Comparison of ENCODE assay signal across 16 cellular contexts in the genomic region with DNA sequence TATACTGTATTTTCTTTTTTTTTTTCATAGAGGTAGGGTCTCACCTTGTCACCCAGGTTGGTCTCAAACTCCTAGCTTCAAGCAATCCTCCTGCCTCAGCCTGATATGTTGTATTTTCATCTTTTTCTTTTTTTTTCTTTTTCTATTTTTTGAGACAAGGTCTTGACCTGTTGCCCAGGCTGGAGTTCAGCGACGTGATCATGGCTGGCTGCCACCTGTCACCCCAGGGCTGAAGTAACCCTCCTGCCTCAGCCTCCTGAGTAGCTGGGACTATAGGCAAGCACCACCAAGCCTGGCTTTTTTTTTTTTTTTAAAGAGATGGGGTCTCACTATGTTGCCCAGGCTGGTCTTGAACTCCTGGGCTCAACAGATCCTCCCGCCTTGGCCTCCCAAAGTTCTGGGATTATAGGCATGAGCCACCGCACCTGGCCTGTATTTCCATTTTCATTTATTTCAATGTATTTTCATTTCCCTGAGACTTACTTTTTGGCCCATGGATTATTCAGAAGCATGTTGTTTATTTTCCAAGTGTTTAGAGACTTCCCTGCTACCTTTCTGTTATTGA. TPM values are rescaled to one million over a fixed set of nuclear protein-coding genes. Genes with fewer than 3 reads are reported as not detected.
A peak's percentile ranks its signal among the peaks of the same experiment; 100 is the strongest.
DNase-seq lines count a peak whose midpoint lies in the region; ATAC-seq, FAIRE-seq and TF ChIP-seq lines count a peak whose summit lies in the region.
"Had no signal": no experiment of that assay in that cellular context is flagged by ENCODE, and none has a peak within 500 bp of the region (broad histone marks: within the 10 kb centered on the region; RNA-seq: fewer than 3 reads in every experiment).

No MANE protein-coding gene starts in this region.

- H3K9me3 Mint-ChIP-seq in Calu3 (ENCODE audit: low read depth, unreplicated experiment), result no peaks in the 10 kb centered on the region
- H3K9me3 Mint-ChIP-seq in type B pancreatic cell, result no peaks in the 10 kb centered on the region
- H3K9me3 Mint-ChIP-seq: CD8-positive, alpha-beta memory T cell had no signal

- POLR2A ChIA-PET in K562 (lab: Yijun Ruan, JAX), result no interaction called here
- POLR2A ChIA-PET in HEK293T (lab: Yijun Ruan, JAX), result no interaction called here

- TF ChIP-seq POLR2A in K562 (conservative IDR thresholded peaks at IDR 0.05) (no peak), right lobe of liver (IDR thresholded peaks at IDR 0.05) (no peak)

- H3K27me3 ChIP-seq in K562 (ENCODE audit: control insufficient read depth in 2 of 2, insufficient read depth in 2 of 2, low read length in 2 of 2) (no peaks in the 10 kb centered on the region), right lobe of liver (no peaks in the 10 kb centered on the region)
- H3K27me3 ChIP-seq: BLaER1 treated with 17β-estradiol and CSF1 and Interleukin-3, amounts not matched to agents 10 nM and 100 nM had no signal

- BruUV-seq in Calu3 (replicated peaks; lab: Mats Ljungman, UMichigan), result no TSS peak
- BruUV-seq in K562 (replicated peaks; lab: Mats Ljungman, UMichigan), result no TSS peak

- H3K27ac ChIP-seq in K562 (ENCODE audit: extremely low read depth, low read depth, low read length), result no peak overlapping the region
- H3K27ac ChIP-seq in right lobe of liver, result no peak overlapping the region
- H3K27ac ChIP-seq: BLaER1 treated with 17β-estradiol and CSF1 and Interleukin-3, amounts not matched to agents 10 nM and 100 nM had no signal

- H3K36me3 ChIP-seq in K562 (ENCODE audit: control insufficient read depth, insufficient read depth, low read length) (no peaks in the 10 kb centered on the region), right lobe of liver (no peaks in the 10 kb centered on the region)
- H3K36me3 ChIP-seq: BLaER1 treated with 17β-estradiol and CSF1 and Interleukin-3, amounts not matched to agents 10 nM and 100 nM had no signal

- H3K4me3 Mint-ChIP-seq in Calu3 (ENCODE audit: low read depth, unreplicated experiment), result no peak overlapping the region
- H3K4me3 Mint-ChIP-seq in type B pancreatic cell, result no peak overlapping the region
- H3K4me3 Mint-ChIP-seq: B cell; CD8-positive, alpha-beta memory T cell had no signal

- TF ChIP-seq RAD21 in K562 (CRISPR knock-in tag; conservative IDR thresholded peaks at IDR 0.05 in 1 of 2, IDR thresholded peaks at IDR 0.05 in 1 of 2), result no peak

- H3K4me2 ChIP-seq in K562 (ENCODE audit: insufficient read depth, low read length), result no peak overlapping the region
- H3K4me2 ChIP-seq: BLaER1 treated with 17β-estradiol and CSF1 and Interleukin-3, amounts not matched to agents 10 nM and 100 nM had no signal

- H3K4me3 ChIP-seq in K562 (no peak overlapping the region), right lobe of liver (no peak overlapping the region)
- H3K4me3 ChIP-seq: BLaER1 treated with 17β-estradiol and CSF1 and Interleukin-3, amounts not matched to agents 10 nM and 100 nM had no signal

- H2AFZ ChIP-seq in K562 (ENCODE audit: low read depth, low read length), result no peak overlapping the region

- H3K36me3 Mint-ChIP-seq in Calu3 (ENCODE audit: insufficient read depth, unreplicated experiment) (no peaks in the 10 kb centered on the region), type B pancreatic cell (no peaks in the 10 kb centered on the region)
- H3K36me3 Mint-ChIP-seq: CD8-positive, alpha-beta memory T cell had no signal

- H3K79me2 ChIP-seq in K562 (ENCODE audit: control insufficient read depth, insufficient read depth, low read length), result no peaks in the 10 kb centered on the region

- H3K9ac ChIP-seq in K562 (ENCODE audit: insufficient read depth in 1 of 2, low read depth in 2 of 2, low read length in 2 of 2), result no peak overlapping the region
- H3K9ac ChIP-seq: BLaER1 treated with 17β-estradiol and CSF1 and Interleukin-3, amounts not matched to agents 10 nM and 100 nM had no signal

- TF ChIP-seq EP300 in K562 (IDR thresholded peaks at IDR 0.05; ENCODE audit: low read length), result no peak

- TF ChIP-seq CTCF in Calu3 (IDR thresholded peaks at IDR 0.05; ENCODE audit: unreplicated experiment) (no peak), K562 (IDR thresholded peaks at IDR 0.05 in 2 of 3, conservative IDR thresholded peaks at IDR 0.05 in 1 of 3; ENCODE audit: insufficient read depth in 2 of 3, low read depth in 1 of 3, low read length in 3 of 3) (no peak), right lobe of liver (IDR thresholded peaks at IDR 0.05) (no peak), type B pancreatic cell (conservative IDR thresholded peaks at IDR 0.05) (no peak)

- peaks cover 26% of the 10 kb centered on the region for H3K4me1 Mint-ChIP-seq in Calu3 (ENCODE audit: low read depth, unreplicated experiment)
- peaks cover 12% of the 10 kb centered on the region for H3K4me1 Mint-ChIP-seq in type B pancreatic cell (ENCODE audit: unreplicated experiment)

- in situ Hi-C loops in K562 (cut with MboI), result no loop called here

- no peak for DNase-seq in Calu3
- DNase-seq in K562 (ENCODE audit: extremely low read depth in 1 of 4, low spot score in 3 of 4), result no peak
- peak; percentile 61 to 66 (median 61) for DNase-seq in right lobe of liver
- DNase-seq in type B pancreatic cell (ENCODE audit: extremely low spot score, unreplicated experiment), result no peak
- no peak for DNase-seq in SKM-1 treated with dmso at 0.1 percent for 144 hours (lab: John Stamatoyannopoulos, UW; ENCODE audit: unreplicated experiment)
- DNase-seq in HEK293T (ENCODE audit: extremely low spot score), result no peak
- DNase-seq: CD8-positive, alpha-beta memory T cell; COR-L47; DMS153; DMS79; GF-D8; GOT3; H7 had no signal

- 67% methylated on average over 3 of the region's 4 CpGs for WGBS in K562 (ENCODE audit: insufficient coverage, low coverage, missing lambda C conversion rate)
- WGBS in right lobe of liver (ENCODE audit: insufficient coverage, low coverage, low lambda C conversion rate, missing lambda C conversion rate), result 53% methylated on average over 4 of the region's 4 CpGs

- H3K9me3 ChIP-seq in K562 (replicated peaks; ENCODE audit: control insufficient read depth, insufficient read depth, low read depth, low read length), result no peaks in the 10 kb centered on the region
- no peaks in the 10 kb centered on the region for H3K9me3 ChIP-seq in right lobe of liver
- H3K9me3 ChIP-seq: BLaER1 treated with 17β-estradiol and CSF1 and Interleukin-3, amounts not matched to agents 10 nM and 100 nM had no signal

- intact Hi-C loops in Calu3 (cut with micrococcal nuclease; ENCODE audit: unreplicated experiment), result no loop called here
- intact Hi-C loops in K562 (cut with micrococcal nuclease), result no loop called here
- intact Hi-C loops in right lobe of liver (cut with DNase I), result no loop called here

- H4K20me1 ChIP-seq in K562 (replicated peaks; ENCODE audit: control insufficient read depth, insufficient read depth, low read length), result no peaks in the 10 kb centered on the region
- H4K20me1 ChIP-seq: BLaER1 treated with 17β-estradiol and CSF1 and Interleukin-3, amounts not matched to agents 10 nM and 100 nM had no signal

- H3K27me3 Mint-ChIP-seq in Calu3 (ENCODE audit: unreplicated experiment), result no peaks in the 10 kb centered on the region
- H3K27me3 Mint-ChIP-seq in type B pancreatic cell, result no peaks in the 10 kb centered on the region
- H3K27me3 Mint-ChIP-seq: B cell; CD8-positive, alpha-beta memory T cell had no signal

- CTCF ChIA-PET in Calu3 (lab: Charles Lee) (no interaction called here), K562 (lab: Yijun Ruan, JAX; ENCODE audit: low intra/inter-chr PET ratio) (no interaction called here), HEK293T (lab: Yijun Ruan, JAX) (interaction anchor here (0.6 to 1.9 kb wide), 2 partner anchors 14 to 224 kb away, joined by 3 to 6 read pairs; no protein-coding TSS in a partner anchor)

- peak overlapping the region; percentile 38 for H3K27ac Mint-ChIP-seq in Calu3 (ENCODE audit: unreplicated experiment)
- peak overlapping the region; percentile 93 for H3K27ac Mint-ChIP-seq in type B pancreatic cell
- H3K27ac Mint-ChIP-seq: B cell had no signal

- H3K4me1 ChIP-seq in K562 (replicated peaks in 1 of 2; ENCODE audit: control insufficient read depth in 2 of 2, insufficient read depth in 2 of 2, low read length in 2 of 2) (peaks cover 11 to 21% of the 10 kb centered on the region in 2 experiments), right lobe of liver (peaks cover 0 to 14% (median 2%) of the 10 kb centered on the region in 4 donors)

- FAIRE-seq in K562 (lab: Jason Lieb, UNC), result no peak

- ATAC-seq in K562 (no peak), right lobe of liver (peak; percentile 70 to 77 (median 76)), GM18858 (IDR thresholded peaks at IDR 0.05; ENCODE audit: unreplicated experiment) (no peak)

- H3K9me1 ChIP-seq in K562 (ENCODE audit: control insufficient read depth, insufficient read depth, low read length), result no peaks in the 10 kb centered on the region

RNA-seq across cellular contexts. Expression of gene ARF6, which starts 16.2 kb away (rescaled TPM):
- total RNA-seq in Calu3 (2022) (74.2 and 81.0 TPM in 2 replicates), K562 (2014; rRNA removed) (24.9 and 29.9 TPM in 2 replicates), K562 (2014; rRNA removed; fragmentation: Illumina TruSeq; extraction: Trizol) (18.5 and 19.2 TPM in 2 replicates), K562 (2015; rRNA removed; fragmentation: Illumina TruSeq; extraction: Trizol) (22.8 and 23.3 TPM in 2 replicates), K562 (2021) (33.6 and 35.2 TPM in 2 replicates), right lobe of liver (10 to 100 TPM; 21.1 to 41.4 (median 32.4) TPM), type B pancreatic cell (ENCODE audit: low replicate concordance) (86.4 and 184 TPM in 2 replicates)
- 12.1 and 12.2 TPM in 2 replicates for total RNA-seq in K562 (2011; cell fraction: chromatin; rRNA removed; ENCODE audit: low replicate concordance)
- total RNA-seq in K562 (2011; cell fraction: nucleolus; rRNA removed), result 9.1 and 10.3 TPM in 2 replicates
- 11.2 and 16.2 TPM in 2 replicates for total RNA-seq in K562 (2011; cell fraction: nucleoplasm; rRNA removed)
- polyA plus RNA-seq in K562 (2011; rRNA removed) (14.2 and 16.3 TPM in 2 replicates), K562 (2014; fragmentation: Illumina TruSeq; extraction: Trizol) (25.7 and 28.8 TPM in 2 replicates), K562 (2014; fragmentation: Nextera tagmentation; extraction: Ambion mirVana) (10 to 100 TPM; 15.3 to 32.5 TPM), K562 (2014; rRNA removed) (23.6 and 27.1 TPM in 2 replicates)
- 9.6 and 14.5 TPM in 2 replicates for polyA plus RNA-seq in K562 (2011; cell fraction: cytosol; rRNA removed)
- polyA plus RNA-seq in K562 (2011; cell fraction: nucleus; rRNA removed), result 11.4 and 14.0 TPM in 2 replicates
- 28.6 and 33.5 TPM in 2 replicates for polyA plus RNA-seq in K562 (2012)
- polyA minus RNA-seq in K562 (2011; rRNA and poly(A)+ RNA removed), result 17.7 and 17.9 TPM in 2 replicates
- polyA minus RNA-seq in K562 (2011; cell fraction: cytosol; rRNA and poly(A)+ RNA removed), result 11.6 and 12.2 TPM in 2 replicates
- polyA minus RNA-seq in K562 (2011; cell fraction: nucleus; rRNA and poly(A)+ RNA removed), result 9.0 and 14.4 TPM in 2 replicates

RNA-seq across cellular contexts. Expression of gene NEMF, which starts 24.1 kb away (rescaled TPM):
- total RNA-seq in Calu3 (2022), result 76.3 and 77.7 TPM in 2 replicates
- 151 and 436 TPM in 2 replicates for total RNA-seq in K562 (2011; cell fraction: chromatin; rRNA removed; ENCODE audit: low replicate concordance)
- 66.5 and 78.6 TPM in 2 replicates for total RNA-seq in K562 (2011; cell fraction: nucleolus; rRNA removed)
- total RNA-seq in K562 (2011; cell fraction: nucleoplasm; rRNA removed), result 121 and 142 TPM in 2 replicates
- 58.6 and 59.6 TPM in 2 replicates for total RNA-seq in K562 (2014; rRNA removed)
- 82.4 and 89.9 TPM in 2 replicates for total RNA-seq in K562 (2014; rRNA removed; fragmentation: Illumina TruSeq; extraction: Trizol)
- 94.4 and 104 TPM in 2 replicates for total RNA-seq in K562 (2015; rRNA removed; fragmentation: Illumina TruSeq; extraction: Trizol)
- total RNA-seq in K562 (2021), result 60.6 and 61.0 TPM in 2 replicates
- 50.5 and 59.2 TPM in 2 replicates for polyA plus RNA-seq in K562 (2011; rRNA removed)
- polyA plus RNA-seq in K562 (2011; cell fraction: cytosol; rRNA removed), result 4.7 and 12.4 TPM in 2 replicates
- 55.0 and 74.9 TPM in 2 replicates for polyA plus RNA-seq in K562 (2011; cell fraction: nucleus; rRNA removed)
- 29.6 and 43.1 TPM in 2 replicates for polyA plus RNA-seq in K562 (2012)
- polyA plus RNA-seq in K562 (2014; fragmentation: Illumina TruSeq; extraction: Trizol), result 65.1 and 89.1 TPM in 2 replicates
- 10 to 100 TPM; 38.8 to 73.2 TPM for polyA plus RNA-seq in K562 (2014; fragmentation: Nextera tagmentation; extraction: Ambion mirVana)
- polyA plus RNA-seq in K562 (2014; rRNA removed), result 55.9 and 60.0 TPM in 2 replicates
- 140 and 166 TPM in 2 replicates for polyA minus RNA-seq in K562 (2011; rRNA and poly(A)+ RNA removed)
- 26.8 and 51.8 TPM in 2 replicates for polyA minus RNA-seq in K562 (2011; cell fraction: cytosol; rRNA and poly(A)+ RNA removed)
- polyA minus RNA-seq in K562 (2011; cell fraction: nucleus; rRNA and poly(A)+ RNA removed), result 80.1 and 150 TPM in 2 replicates
- 10 to 100 TPM; 15.3 to 29.9 (median 23.4) TPM for total RNA-seq in right lobe of liver
- total RNA-seq in type B pancreatic cell (ENCODE audit: low replicate concordance), result 87.9 and 104 TPM in 2 replicates

Comparison
In these comparisons a context has a peak if more than half of its experiments do, and no peak if none do; other contexts are left out.
1. DNase-seq: peak in right lobe of liver (3 of 3); none in Calu3 (single experiment), K562 (0 of 4), type B pancreatic cell (single experiment), SKM-1 treated with dmso at 0.1 percent for 144 hours (single experiment) and HEK293T (single experiment).
2. ATAC-seq: peak in right lobe of liver (4 of 4); none in K562 (single experiment) and GM18858 (single experiment).